In genomic region chr19:38373907-38374331, GRCh38 we compare ENCODE assay signal across 8 cellular contexts. TPM values are rescaled to one million over a fixed set of nuclear protein-coding genes. Genes with fewer than 3 reads are reported as not detected.
A peak's percentile ranks its signal among the peaks of the same experiment; 100 is the strongest.
DNase-seq lines count a peak whose midpoint lies in the region; ATAC-seq and TF ChIP-seq lines count a peak whose summit lies in the region.

No MANE protein-coding gene starts in this region.

- WGBS in adipose tissue, 3 donors = 72 to 74% (median 73%) methylated on average over 6 of the region's 6 CpGs

- TF ChIP-seq CTCF in left lung (IDR thresholded peaks at IDR 0.05) = no peak

- peaks cover 16% of the 10 kb centered on the region for H3K36me3 Mint-ChIP-seq in T-helper 2 cell treated with Interferon-gamma antibody and Interleukin-4, amounts not matched to agents 5 μg/mL and 100 μg/mL, for 36 hours (ENCODE audit: low read depth)

- no peaks in the 10 kb centered on the region for H3K27me3 ChIP-seq in left lung

- peak overlapping the region; percentile 76 for H3K27ac ChIP-seq in adipose tissue (ENCODE audit: low read depth, low read length)
- peak overlapping the region; percentile 85 to 94 for H3K27ac ChIP-seq in left lung
- peak overlapping the region; percentile 90 for H3K27ac ChIP-seq in temporal lobe (ENCODE audit: low read depth, low read length)

- peak overlapping the region; percentile 95 for H3K27ac Mint-ChIP-seq in T-helper 2 cell treated with Interferon-gamma antibody and Interleukin-4, amounts not matched to agents 5 μg/mL and 100 μg/mL, for 36 hours

- no peaks in the 10 kb centered on the region for H3K9me3 Mint-ChIP-seq in T-helper 2 cell treated with Interferon-gamma antibody and Interleukin-4, amounts not matched to agents 5 μg/mL and 100 μg/mL, for 36 hours

- H3K4me1 Mint-ChIP-seq in T-helper 2 cell treated with Interferon-gamma antibody and Interleukin-4, amounts not matched to agents 5 μg/mL and 100 μg/mL, for 36 hours (ENCODE audit: low read depth) = peaks cover 13% of the 10 kb centered on the region

- peak overlapping the region; percentile 98 for H3K4me3 Mint-ChIP-seq in T-helper 2 cell treated with Interferon-gamma antibody and Interleukin-4, amounts not matched to agents 5 μg/mL and 100 μg/mL, for 36 hours

- ATAC-seq in left lung = no peak
- no peak for ATAC-seq in GM19351 (IDR thresholded peaks at IDR 0.05; ENCODE audit: unreplicated experiment)

- DNase-seq in T-helper 2 cell treated with Interferon-gamma antibody and Interleukin-4, amounts not matched to agents 5 μg/mL and 100 μg/mL, for 36 hours (ENCODE audit: low spot score) = no peak
- DNase-seq in T-helper 2 cell (no peak), left lung (no peak), GF-D8 (lab: John Stamatoyannopoulos, UW) (no peak), iPS-NIHi11 (ENCODE audit: low spot score) (no peak)

- intact Hi-C loops in left lung (cut with DNase I) = no loop called here

- peaks cover 8% of the 10 kb centered on the region for H3K27me3 Mint-ChIP-seq in T-helper 2 cell treated with Interferon-gamma antibody and Interleukin-4, amounts not matched to agents 5 μg/mL and 100 μg/mL, for 36 hours (ENCODE audit: low read depth)

- H3K36me3 ChIP-seq in left lung = peaks cover 0 to 28% of the 10 kb centered on the region in 2 donors

- H3K4me3 ChIP-seq in left lung = peak overlapping the region; percentile 16 to 92

- H3K4me1 ChIP-seq in left lung = peaks cover 13 to 26% of the 10 kb centered on the region in 2 donors

- H3K9me3 ChIP-seq in left lung = no peaks in the 10 kb centered on the region

RNA-seq across cellular contexts. Expression of gene PSMD8, which starts 0.5 kb away (rescaled TPM):
- polyA plus RNA-seq in adipose tissue = 100 to 1,000 TPM; 138 to 486 (median 165) TPM
- total RNA-seq in left lung (100 to 1,000 TPM; 140 to 173 TPM), temporal lobe (89.0 TPM)

RNA-seq across cellular contexts. Expression of gene GGN, which starts 13.9 kb away (rescaled TPM):
- under 1 TPM in 2 of 3 donors, not detected in 1; 0.21 to 0.77 TPM for polyA plus RNA-seq in adipose tissue
- total RNA-seq in left lung (under 1 TPM; 0.34 to 0.52 TPM), temporal lobe (under 0.01 TPM)

RNA-seq across cellular contexts. Expression of gene SPRED3, which starts 14.6 kb away (rescaled TPM):
- polyA plus RNA-seq in adipose tissue = under 1 TPM; 0.31 to 0.89 (median 0.34) TPM
- total RNA-seq in left lung (1 to 10 TPM in 1 of 2 donors, under 1 TPM in 1; 0.93 to 1.9 TPM), temporal lobe (2.0 TPM)

RNA-seq across cellular contexts. Expression of gene FAM98C, which starts 29.0 kb away (rescaled TPM):
- polyA plus RNA-seq in adipose tissue = 10 to 100 TPM; 13.8 to 24.8 (median 16.9) TPM
- total RNA-seq in left lung = 10 to 100 TPM; 13.8 to 17.3 TPM
- total RNA-seq in temporal lobe = 9.3 TPM

RNA-seq across cellular contexts. Expression of gene CATSPERG, which starts 38.3 kb away (rescaled TPM):
- polyA plus RNA-seq in adipose tissue = 1 to 10 TPM; 1.8 to 1.9 (median 1.9) TPM
- total RNA-seq in left lung (1 to 10 TPM; 7.6 to 9.6 TPM), temporal lobe (6.1 TPM)
